In genomic region chr2:84865181-84865783, GRCh38 we compare ENCODE assay signal across 9 cellular contexts. TPM values are rescaled to one million over a fixed set of nuclear protein-coding genes. Genes with fewer than 3 reads are reported as not detected.
A peak's percentile ranks its signal among the peaks of the same experiment; 100 is the strongest.
DNase-seq lines count a peak whose midpoint lies in the region; ATAC-seq and TF ChIP-seq lines count a peak whose summit lies in the region.
"Had no signal": no experiment of that assay in that cellular context is flagged by ENCODE, and none has a peak within 500 bp of the region (broad histone marks: within the 10 kb centered on the region; RNA-seq: fewer than 3 reads in every experiment).

No MANE protein-coding gene starts in this region.

- no peaks in the 10 kb centered on the region for H3K36me3 Mint-ChIP-seq in endothelial cell (ENCODE audit: low read depth, unreplicated experiment)

- no peaks in the 10 kb centered on the region for H3K9me3 ChIP-seq in colonic mucosa

- no peaks in the 10 kb centered on the region for H3K4me1 ChIP-seq in colonic mucosa
- H3K4me1 ChIP-seq: parathyroid adenoma had no signal

- peaks cover 88% of the 10 kb centered on the region for H3K4me1 Mint-ChIP-seq in stimulated activated naive CD8-positive, alpha-beta T cell treated with anti-CD3 and anti-CD28 coated beads, Interleukin-15, amount 100 ng/mL, for 72 hours
- H3K4me1 Mint-ChIP-seq in endothelial cell (ENCODE audit: unreplicated experiment), result no peaks in the 10 kb centered on the region

- no peak overlapping the region for H3K27ac ChIP-seq in colonic mucosa
- H3K27ac ChIP-seq: parathyroid adenoma had no signal

- no peak for DNase-seq in activated CD4-positive, CD25-positive, alpha-beta regulatory T cell treated with anti-CD3 and anti-CD28 coated beads, Interleukin-2, amount 50 U/mL, for 72 hours
- DNase-seq in NCI-H2227 (lab: John Stamatoyannopoulos, UW; ENCODE audit: unreplicated experiment) (peak; percentile 37), colonic mucosa (no peak), endothelial cell (ENCODE audit: low spot score) (no peak)
- no peak for DNase-seq in stimulated activated naive CD8-positive, alpha-beta T cell treated with anti-CD3 and anti-CD28 coated beads, Interleukin-15, amount 100 ng/mL, for 72 hours

- H3K4me3 ChIP-seq in colonic mucosa, result no peak overlapping the region

- no peak overlapping the region for H3K9ac ChIP-seq in colonic mucosa (ENCODE audit: low read depth in 2 of 2, low read length in 2 of 2)
- H3K9ac ChIP-seq: parathyroid adenoma had no signal

- peak; percentile 41 to 67 for ATAC-seq in activated CD4-positive, CD25-positive, alpha-beta regulatory T cell treated with anti-CD3 and anti-CD28 coated beads, Interleukin-2, amount 50 U/mL, for 24 hours
- ATAC-seq in GM21529 (IDR thresholded peaks at IDR 0.05; ENCODE audit: unreplicated experiment), result peak; percentile 72
- peak; percentile 54 for ATAC-seq in stimulated activated naive CD8-positive, alpha-beta T cell treated with anti-CD3 and anti-CD28 coated beads, Interleukin-15, amount 100 ng/mL, for 72 hours
- ATAC-seq in HG03280 (IDR thresholded peaks at IDR 0.05; ENCODE audit: unreplicated experiment), result no peak

- peak; percentile 19 for TF ChIP-seq CTCF in colonic mucosa (IDR thresholded peaks at IDR 0.05)
- TF ChIP-seq CTCF in endothelial cell (IDR thresholded peaks at IDR 0.05; ENCODE audit: unreplicated experiment), result no peak

- H3K27ac Mint-ChIP-seq in stimulated activated naive CD8-positive, alpha-beta T cell treated with anti-CD3 and anti-CD28 coated beads, Interleukin-15, amount 100 ng/mL, for 72 hours, result peak overlapping the region; percentile 2 to 77
- no peak overlapping the region for H3K27ac Mint-ChIP-seq in endothelial cell (ENCODE audit: unreplicated experiment)

- H3K27me3 ChIP-seq in colonic mucosa, result no peaks in the 10 kb centered on the region

- no peaks in the 10 kb centered on the region for H3K27me3 Mint-ChIP-seq in stimulated activated naive CD8-positive, alpha-beta T cell treated with anti-CD3 and anti-CD28 coated beads, Interleukin-15, amount 100 ng/mL, for 72 hours
- H3K27me3 Mint-ChIP-seq in endothelial cell (ENCODE audit: unreplicated experiment), result peaks cover 4% of the 10 kb centered on the region

- H3K4me3 Mint-ChIP-seq in stimulated activated naive CD8-positive, alpha-beta T cell treated with anti-CD3 and anti-CD28 coated beads, Interleukin-15, amount 100 ng/mL, for 72 hours, result peak overlapping the region; percentile 21 to 67
- no peak overlapping the region for H3K4me3 Mint-ChIP-seq in endothelial cell (ENCODE audit: unreplicated experiment)

- intact Hi-C loops in colonic mucosa (cut with DNase I), result no loop called here

- no peaks in the 10 kb centered on the region for H3K9me3 Mint-ChIP-seq in stimulated activated naive CD8-positive, alpha-beta T cell treated with anti-CD3 and anti-CD28 coated beads, Interleukin-15, amount 100 ng/mL, for 72 hours
- no peaks in the 10 kb centered on the region for H3K9me3 Mint-ChIP-seq in endothelial cell (ENCODE audit: unreplicated experiment)

- H3K36me3 ChIP-seq in colonic mucosa, result no peaks in the 10 kb centered on the region

RNA-seq across cellular contexts. Expression of gene TRABD2A, which starts 15.6 kb away (rescaled TPM):
- total RNA-seq in colonic mucosa (100 to 1,000 TPM in 1 of 2 donors, 10 to 100 TPM in 1; 88.1 to 158 TPM), endothelial cell (ENCODE audit: unreplicated experiment) (7.2 TPM)

RNA-seq across cellular contexts. Expression of gene TMSB10, which starts 40.2 kb away (rescaled TPM):
- 1,000 to 10,000 TPM; 2,226 to 3,150 TPM for total RNA-seq in colonic mucosa
- 3,500 TPM for total RNA-seq in endothelial cell (ENCODE audit: unreplicated experiment)

Comparison
In these comparisons a context has a peak if more than half of its experiments do, and no peak if none do; other contexts are left out.
1. RNA of gene TRABD2A, which starts 15.6 kb away (total RNA-seq): 88.1 to 158 TPM in colonic mucosa; 7.2 TPM in endothelial cell (single experiment); every median in the first group is over 10 times any median in the second.